ENCODE assay signal across 15 cellular contexts in the genomic region with DNA sequence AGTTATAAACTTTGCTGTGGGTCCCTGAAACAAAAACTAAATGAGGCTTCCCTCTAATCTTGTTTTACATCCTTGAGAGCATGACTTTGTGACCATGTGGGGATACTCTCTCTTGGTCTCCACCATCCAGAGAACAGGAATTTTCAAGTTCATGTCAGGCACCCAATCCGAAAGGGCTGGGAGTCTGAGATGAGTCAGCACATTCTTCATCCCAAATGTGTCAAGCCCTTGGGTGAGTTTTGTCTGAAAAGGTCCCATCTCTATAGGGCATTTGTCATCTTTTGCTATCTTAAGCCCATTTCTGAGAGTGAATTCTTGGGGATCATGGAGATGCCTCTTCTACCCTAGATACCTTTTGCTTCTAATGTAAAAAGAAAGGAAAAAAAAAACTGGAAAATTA. TPM values are rescaled to one million over a fixed set of nuclear protein-coding genes. Genes with fewer than 3 reads are reported as not detected.
DNase-seq lines count a peak whose midpoint lies in the region; ATAC-seq and TF ChIP-seq lines count a peak whose summit lies in the region.
"Had no signal": no experiment of that assay in that cellular context is flagged by ENCODE, and none has a peak within 500 bp of the region (broad histone marks: within the 10 kb centered on the region; RNA-seq: fewer than 3 reads in every experiment).

No MANE protein-coding gene starts in this region.

- H3K9me3 Mint-ChIP-seq in stimulated activated naive CD8-positive, alpha-beta T cell treated with anti-CD3 and anti-CD28 coated beads, Interleukin-15, Interleukin-2, amounts not matched to agents 100 ng/mL and 50 ng/mL, for 24 hours = peaks cover 10% of the 10 kb centered on the region
- H3K9me3 Mint-ChIP-seq in Caco-2 (ENCODE audit: unreplicated experiment) = peaks cover 16% of the 10 kb centered on the region

- intact Hi-C loops in Caco-2 (cut with micrococcal nuclease; ENCODE audit: unreplicated experiment) = no loop called here

- POLR2A ChIA-PET in Caco-2 (lab: Charles Lee) = interaction anchor here (0.7 kb wide), 1 partner anchor 105 kb away, joined by 8 read pairs; no protein-coding TSS in a partner anchor

- peak overlapping the region; percentile 6 for H3K27ac Mint-ChIP-seq in stimulated activated naive CD8-positive, alpha-beta T cell treated with anti-CD3 and anti-CD28 coated beads, Interleukin-15, Interleukin-2, amounts not matched to agents 100 ng/mL and 50 ng/mL, for 24 hours
- H3K27ac Mint-ChIP-seq in Caco-2 (ENCODE audit: unreplicated experiment) = no peak overlapping the region

- TF ChIP-seq CTCF in fibroblast of pulmonary artery (IDR thresholded peaks at IDR 0.05; ENCODE audit: low read length, missing control alignments) (no peak), Caco-2 (IDR thresholded peaks at IDR 0.05; ENCODE audit: insufficient read depth in 1 of 2, low read depth in 1 of 2, low read length in 1 of 2, severe bottlenecking in 1 of 2, unreplicated experiment in 1 of 2) (no peak)

- no peaks in the 10 kb centered on the region for H3K9me3 ChIP-seq in Caco-2

- no peak for DNase-seq in stimulated activated naive CD8-positive, alpha-beta T cell treated with anti-CD3 and anti-CD28 coated beads, Interleukin-15, Interleukin-2, amounts not matched to agents 100 U/mL and 50 U/mL, for 24 hours
- DNase-seq in RKO (ENCODE audit: low spot score) (peak; percentile 15), fibroblast of pulmonary artery (ENCODE audit: low read depth) (peak; percentile 11), foreskin melanocyte (no peak), Caco-2 (no peak)
- DNase-seq: H7, NCI-H1048, NCI-H1436 treated with DMSO at 0.1 percent for 48 hours, NCI-H2029 treated with DMSO at 0.1 percent for 48 hours, NCI-H2171 treated with DMSO at 0.1 percent for 48 hours, NCI-H524, SHP77 treated with DMSO at 0.1 percent for 48 hours had no signal

- H3K36me3 Mint-ChIP-seq in stimulated activated naive CD8-positive, alpha-beta T cell treated with anti-CD3 and anti-CD28 coated beads, Interleukin-15, Interleukin-2, amounts not matched to agents 100 ng/mL and 50 ng/mL, for 24 hours (ENCODE audit: low read depth) = peaks cover 61% of the 10 kb centered on the region
- peaks cover 69% of the 10 kb centered on the region for H3K36me3 Mint-ChIP-seq in Caco-2 (ENCODE audit: insufficient read depth, unreplicated experiment)

- no TSS peak for BruUV-seq in Caco-2 (replicated peaks; lab: Mats Ljungman, UMichigan)

- no peaks in the 10 kb centered on the region for H3K27me3 Mint-ChIP-seq in stimulated activated naive CD8-positive, alpha-beta T cell treated with anti-CD3 and anti-CD28 coated beads, Interleukin-15, Interleukin-2, amounts not matched to agents 100 ng/mL and 50 ng/mL, for 24 hours
- H3K27me3 Mint-ChIP-seq in Caco-2 (ENCODE audit: insufficient read depth, unreplicated experiment) = no peaks in the 10 kb centered on the region

- no peaks in the 10 kb centered on the region for H3K27me3 ChIP-seq in Caco-2 (replicated peaks; ENCODE audit: control insufficient read depth, insufficient read depth, low read length)

- H3K4me3 Mint-ChIP-seq in stimulated activated naive CD8-positive, alpha-beta T cell treated with anti-CD3 and anti-CD28 coated beads, Interleukin-15, Interleukin-2, amounts not matched to agents 100 ng/mL and 50 ng/mL, for 24 hours = no peak overlapping the region
- no peak overlapping the region for H3K4me3 Mint-ChIP-seq in Caco-2 (ENCODE audit: unreplicated experiment)

- no peaks in the 10 kb centered on the region for H3K4me1 ChIP-seq in Caco-2

- H3K4me3 ChIP-seq in fibroblast of pulmonary artery (replicated peaks; ENCODE audit: low read depth, low read length) = no peak overlapping the region
- no peak overlapping the region for H3K4me3 ChIP-seq in Caco-2 (ENCODE audit: low read depth, low read length)

- ATAC-seq in stimulated activated naive CD8-positive, alpha-beta T cell treated with anti-CD3 and anti-CD28 coated beads, Interleukin-15, Interleukin-2, amounts not matched to agents 100 U/mL and 50 U/mL, for 24 hours = no peak
- ATAC-seq in GM18861 (IDR thresholded peaks at IDR 0.05; ENCODE audit: unreplicated experiment) = no peak
- ATAC-seq: SK-N-SH treated with all-trans-retinoic acid at 6 μM for 48 hours had no signal

- CTCF ChIA-PET in Caco-2 (lab: Charles Lee) = no interaction called here

- H3K36me3 ChIP-seq in Caco-2 (ENCODE audit: control insufficient read depth, insufficient read depth, low read length) = peaks cover 6% of the 10 kb centered on the region

- no peaks in the 10 kb centered on the region for H3K4me1 Mint-ChIP-seq in stimulated activated naive CD8-positive, alpha-beta T cell treated with anti-CD3 and anti-CD28 coated beads, Interleukin-15, Interleukin-2, amounts not matched to agents 100 ng/mL and 50 ng/mL, for 24 hours (ENCODE audit: low read depth)
- no peaks in the 10 kb centered on the region for H3K4me1 Mint-ChIP-seq in Caco-2 (ENCODE audit: low read depth, unreplicated experiment)

RNA-seq across cellular contexts. Expression of a gene that starts 26.9 kb away (rescaled TPM):
- total RNA-seq in Caco-2 (2022) = 17.4 and 22.4 TPM in 2 replicates

Comparison
In these comparisons a context has a peak if more than half of its experiments do, and no peak if none do; other contexts are left out.
1. DNase-seq: peak in RKO (single experiment) and fibroblast of pulmonary artery (single experiment); none in stimulated activated naive CD8-positive, alpha-beta T cell treated with anti-CD3 and anti-CD28 coated beads, Interleukin-15, Interleukin-2, amounts not matched to agents 100 U/mL and 50 U/mL, for 24 hours (single experiment), foreskin melanocyte (single experiment) and Caco-2 (0 of 2).